In the genomic region with DNA sequence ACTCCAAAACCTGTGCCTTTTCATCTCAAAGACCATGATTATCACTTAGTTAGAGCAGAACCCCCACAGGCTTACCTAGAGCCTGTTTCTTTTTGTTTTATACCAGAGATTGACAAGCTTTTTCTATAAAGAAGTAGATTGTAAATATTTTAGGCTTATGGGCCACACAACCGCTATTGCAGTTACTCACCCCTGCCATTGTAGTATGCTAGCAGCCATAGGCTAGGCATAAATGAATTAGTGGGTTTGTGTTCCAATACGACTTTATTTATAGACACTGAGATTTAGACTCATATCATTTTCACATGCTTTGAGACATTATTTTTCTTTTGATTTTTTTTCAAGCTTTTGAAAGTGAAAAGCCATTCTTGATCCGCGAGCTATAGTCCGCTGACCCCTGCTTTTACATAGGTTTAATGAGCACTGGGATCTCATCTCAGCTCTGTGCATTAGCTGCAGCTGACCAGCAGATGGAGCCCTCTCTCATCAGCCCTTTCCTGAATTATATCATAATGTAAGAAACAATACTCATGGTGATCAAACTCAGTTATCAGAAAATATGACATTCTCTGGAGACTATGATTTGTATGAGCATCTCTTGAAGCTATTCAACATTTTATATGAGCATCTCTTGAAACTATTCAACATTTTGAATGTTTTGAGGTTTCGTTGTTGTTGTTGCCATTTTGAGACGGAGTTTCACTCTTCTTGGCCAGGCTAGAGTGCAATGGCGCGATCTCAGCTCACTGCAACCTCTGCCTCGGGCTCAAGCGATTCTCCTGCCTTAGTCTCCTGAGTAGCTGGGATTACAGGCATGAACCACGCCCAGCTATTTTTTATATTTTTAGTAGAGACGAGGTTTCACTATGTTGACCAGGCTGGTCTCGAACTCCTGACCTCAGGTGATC, we compare ENCODE assay signal across 8 cellular contexts.
DNase-seq lines count a peak whose midpoint lies in the region; ATAC-seq, FAIRE-seq and TF ChIP-seq lines count a peak whose summit lies in the region.

No MANE protein-coding gene starts in this region.

- intact Hi-C loops in pancreas (cut with DNase I): no loop called here

- H3K27me3 ChIP-seq in pancreas: no peaks in the 10 kb centered on the region

- H3K27ac ChIP-seq in pancreas: no peak overlapping the region

- WGBS in pancreas, 2 donors: 84 to 89% methylated on average over 14 of the region's 14 CpGs

- H3K4me3 ChIP-seq in fibroblast of pulmonary artery (replicated peaks; ENCODE audit: low read depth, low read length): no peak overlapping the region
- H3K4me3 ChIP-seq in pancreas: no peak overlapping the region

- peak; percentile 17 for FAIRE-seq in pancreas (lab: Jason Lieb, UNC)

- no peaks in the 10 kb centered on the region for H3K4me1 ChIP-seq in pancreas

- peak; percentile 81 for ATAC-seq in HG02798 (IDR thresholded peaks at IDR 0.05; ENCODE audit: poor library complexity, unreplicated experiment)
- ATAC-seq in pancreas: peak in 3 of 4 donors; percentile 77 to 89 (median 82)
- no peak for ATAC-seq in GM19324 (IDR thresholded peaks at IDR 0.05; ENCODE audit: low FRiP score, unreplicated experiment)

- peaks cover 0 to 28% (median 0%) of the 10 kb centered on the region in 3 donors for H3K36me3 ChIP-seq in pancreas

- H3K9me3 ChIP-seq in pancreas: no peaks in the 10 kb centered on the region

- TF ChIP-seq CTCF in fibroblast of pulmonary artery (IDR thresholded peaks at IDR 0.05; ENCODE audit: low read length, missing control alignments) (peak; percentile 100), pancreas (IDR thresholded peaks at IDR 0.05) (peak; percentile 54 to 81 (median 68))

- DNase-seq in activated naive CD4-positive, alpha-beta T cell treated with Interleukin-2 at 50 U/mL for 16 hours: peak; percentile 39
- no peak for DNase-seq in activated naive CD4-positive, alpha-beta T cell (lab: John Stamatoyannopoulos, UW)
- DNase-seq in NCI-H526 treated with DMSO at 0.1 percent for 48 hours (lab: John Stamatoyannopoulos, UW) (peak; percentile 6), fibroblast of pulmonary artery (ENCODE audit: low read depth) (peak; percentile 61), pancreas (peak in 1 of 6 donors; percentile 24)
- DNase-seq in activated CD8-positive, alpha-beta memory T cell treated with anti-CD3 and anti-CD28 coated beads, Interleukin-2, amount 50 U/mL, for 48 hours: peak; percentile 52

Comparison
In these comparisons a context has a peak if more than half of its experiments do, and no peak if none do; other contexts are left out.
1. DNase-seq: peak in activated naive CD4-positive, alpha-beta T cell treated with Interleukin-2 at 50 U/mL for 16 hours (single experiment), NCI-H526 treated with DMSO at 0.1 percent for 48 hours (single experiment), activated CD8-positive, alpha-beta memory T cell treated with anti-CD3 and anti-CD28 coated beads, Interleukin-2, amount 50 U/mL, for 48 hours (single experiment) and fibroblast of pulmonary artery (single experiment); none in activated naive CD4-positive, alpha-beta T cell (0 of 4).